ENCODE assay signal across 2 cellular contexts in genomic region chr1:201447911-201448871, GRCh38.
TF ChIP-seq lines count a peak whose summit lies in the region.

No MANE protein-coding gene starts in this region.

TF ChIP-seq in IMR-90, 13 proteins besides CTCF, POLR2A, EP300 and RAD21 (continued from another document):
- TF ChIP-seq MXI1 (IDR thresholded peaks at IDR 0.05; ENCODE audit: borderline replicate concordance, low read depth, low read length) (no peak), MAZ (IDR thresholded peaks at IDR 0.05; ENCODE audit: borderline replicate concordance, low read depth, low read length) (peak; percentile 27; the same call in 1 of the 2 replicates)

TF ChIP-seq in SK-N-SH treated with all-trans-retinoic acid at 6 μM for 48 hours, 23 proteins besides CTCF, POLR2A, EP300 and RAD21 (continued from another document):
- TF ChIP-seq TSHZ2 (CRISPR knock-in tag; IDR thresholded peaks at IDR 0.05) = no peak
- no peak for TF ChIP-seq ZNF70 (CRISPR knock-in tag; IDR thresholded peaks at IDR 0.05)
- TF ChIP-seq GLIS3 (CRISPR knock-in tag; IDR thresholded peaks at IDR 0.05) = no peak
- no peak for TF ChIP-seq ESRRG (CRISPR knock-in tag; IDR thresholded peaks at IDR 0.05)
- no peak for TF ChIP-seq ZFP30 (CRISPR knock-in tag; IDR thresholded peaks at IDR 0.05)
- TF ChIP-seq CSDC2 (CRISPR knock-in tag; IDR thresholded peaks at IDR 0.05) = no peak
- no peak for TF ChIP-seq BACH2 (CRISPR knock-in tag; IDR thresholded peaks at IDR 0.05; ENCODE audit: borderline replicate concordance)
- no peak for TF ChIP-seq ZFP3 (CRISPR knock-in tag; IDR thresholded peaks at IDR 0.05)
- TF ChIP-seq CREB5 (CRISPR knock-in tag; IDR thresholded peaks at IDR 0.05; ENCODE audit: low read depth) = no peak
- no peak for TF ChIP-seq ZNF565 (CRISPR knock-in tag; conservative IDR thresholded peaks at IDR 0.05; ENCODE audit: low read depth)
- TF ChIP-seq ISL1 (CRISPR knock-in tag; IDR thresholded peaks at IDR 0.05) = no peak
- TF ChIP-seq CSRNP3 (CRISPR knock-in tag; IDR thresholded peaks at IDR 0.05) = no peak
- TF ChIP-seq OSR1 (CRISPR knock-in tag; IDR thresholded peaks at IDR 0.05) = no peak
- no peak for TF ChIP-seq TOX (CRISPR knock-in tag; IDR thresholded peaks at IDR 0.05; ENCODE audit: borderline replicate concordance)
- TF ChIP-seq RARB (CRISPR knock-in tag; IDR thresholded peaks at IDR 0.05) = no peak
